In the genomic region with DNA sequence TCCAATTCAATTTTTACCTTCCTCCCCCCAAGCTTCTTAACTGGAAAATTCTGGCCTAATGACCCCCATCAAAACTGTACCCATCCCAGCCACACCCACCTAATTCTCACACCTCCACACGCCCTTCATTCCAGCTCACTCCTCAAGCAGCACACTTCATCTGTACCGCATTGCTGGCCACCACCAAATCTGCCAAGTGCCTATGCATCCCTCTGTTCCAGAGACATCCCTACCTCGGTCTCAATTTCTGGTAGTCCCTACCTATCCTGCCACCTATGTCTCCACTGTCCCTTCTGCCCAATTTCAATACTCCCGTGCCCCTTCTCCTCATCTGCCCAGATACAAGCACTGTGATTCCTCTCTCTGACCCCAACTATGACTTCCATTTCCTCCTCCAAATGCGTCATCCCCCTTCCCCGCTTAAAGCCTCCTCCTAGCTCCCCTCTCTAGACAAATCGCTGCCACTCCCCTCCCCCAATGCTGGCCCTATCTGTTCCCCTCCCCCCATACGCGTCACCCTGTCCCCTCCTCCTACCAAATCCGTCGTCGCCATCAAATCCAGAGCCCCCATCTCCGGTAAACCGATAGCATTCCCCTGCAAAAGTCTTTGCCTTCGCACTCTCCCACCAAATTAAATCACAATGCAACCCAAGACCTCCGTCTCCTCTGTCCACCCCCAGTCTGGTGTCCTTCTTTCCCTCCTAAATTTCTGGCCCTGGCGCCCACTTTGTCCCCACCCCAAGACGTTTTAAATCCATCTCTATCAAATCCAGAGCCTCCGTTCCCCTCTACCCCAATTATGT, we compare ENCODE assay signal across 8 cellular contexts. TPM values are rescaled to one million over a fixed set of nuclear protein-coding genes. Genes with fewer than 3 reads are reported as not detected.
DNase-seq lines count a peak whose midpoint lies in the region; ATAC-seq and TF ChIP-seq lines count a peak whose summit lies in the region.

No MANE protein-coding gene starts in this region.

- H3K4me1 ChIP-seq in body of pancreas = peaks cover 60% of the 10 kb centered on the region

- ATAC-seq in activated CD4-positive, CD25-positive, alpha-beta regulatory T cell treated with anti-CD3 and anti-CD28 coated beads, Interleukin-2, amount 50 U/mL, for 24 hours = peak; percentile 8 to 22
- ATAC-seq in SK-N-SH treated with all-trans-retinoic acid at 6 μM for 48 hours = peak; percentile 5; the same call in 1 of the 3 replicates
- ATAC-seq in body of pancreas = no peak
- ATAC-seq in GM21786 (IDR thresholded peaks at IDR 0.05; ENCODE audit: unreplicated experiment) = no peak
- no peak for ATAC-seq in GM21825 (IDR thresholded peaks at IDR 0.05; ENCODE audit: unreplicated experiment)

- peak overlapping the region; percentile 95 to 97 for H3K4me3 ChIP-seq in body of pancreas

- WGBS in body of pancreas, 2 donors = 5 to 8% methylated on average over 19 of the region's 19 CpGs

- no peaks in the 10 kb centered on the region for H3K9me3 ChIP-seq in body of pancreas

- H3K36me3 ChIP-seq in body of pancreas (replicated peaks in 1 of 2; ENCODE audit: insufficient read depth in 1 of 2, low read depth in 2 of 2) = no peaks in the 10 kb centered on the region

- no peaks in the 10 kb centered on the region for H3K27me3 ChIP-seq in body of pancreas

- no peak for TF ChIP-seq POLR2A in body of pancreas (IDR thresholded peaks at IDR 0.05)

- intact Hi-C loops in body of pancreas (cut with DNase I) = no loop called here

- H3K27ac ChIP-seq in body of pancreas = peak overlapping the region in 3 of 4 donors; percentile 96 to 97 (median 97)

- TF ChIP-seq CTCF in body of pancreas (IDR thresholded peaks at IDR 0.05) = no peak

- no peak for DNase-seq in activated CD4-positive, CD25-positive, alpha-beta regulatory T cell treated with anti-CD3 and anti-CD28 coated beads, Interleukin-2, amount 50 U/mL, for 72 hours
- DNase-seq in body of pancreas = peak; percentile 39 to 60 (median 51)
- peak; percentile 76 for DNase-seq in islet precursor cell
- peak; percentile 43 to 50 for DNase-seq in stimulated activated CD4-positive, alpha-beta T cell treated with anti-CD3 and anti-CD28 coated beads, Interleukin-2, amount 100 ng/mL, for 48 hours

TF ChIP-seq in SK-N-SH treated with all-trans-retinoic acid at 6 μM for 48 hours, 23 proteins besides CTCF, POLR2A, EP300 and RAD21:
- no peak for TF ChIP-seq SNAI2 (CRISPR knock-in tag; IDR thresholded peaks at IDR 0.05)
- TF ChIP-seq OSR1 (CRISPR knock-in tag; IDR thresholded peaks at IDR 0.05) = no peak
- no peak for TF ChIP-seq PPARA (CRISPR knock-in tag; IDR thresholded peaks at IDR 0.05; ENCODE audit: borderline replicate concordance)
- TF ChIP-seq, protein P1, sequence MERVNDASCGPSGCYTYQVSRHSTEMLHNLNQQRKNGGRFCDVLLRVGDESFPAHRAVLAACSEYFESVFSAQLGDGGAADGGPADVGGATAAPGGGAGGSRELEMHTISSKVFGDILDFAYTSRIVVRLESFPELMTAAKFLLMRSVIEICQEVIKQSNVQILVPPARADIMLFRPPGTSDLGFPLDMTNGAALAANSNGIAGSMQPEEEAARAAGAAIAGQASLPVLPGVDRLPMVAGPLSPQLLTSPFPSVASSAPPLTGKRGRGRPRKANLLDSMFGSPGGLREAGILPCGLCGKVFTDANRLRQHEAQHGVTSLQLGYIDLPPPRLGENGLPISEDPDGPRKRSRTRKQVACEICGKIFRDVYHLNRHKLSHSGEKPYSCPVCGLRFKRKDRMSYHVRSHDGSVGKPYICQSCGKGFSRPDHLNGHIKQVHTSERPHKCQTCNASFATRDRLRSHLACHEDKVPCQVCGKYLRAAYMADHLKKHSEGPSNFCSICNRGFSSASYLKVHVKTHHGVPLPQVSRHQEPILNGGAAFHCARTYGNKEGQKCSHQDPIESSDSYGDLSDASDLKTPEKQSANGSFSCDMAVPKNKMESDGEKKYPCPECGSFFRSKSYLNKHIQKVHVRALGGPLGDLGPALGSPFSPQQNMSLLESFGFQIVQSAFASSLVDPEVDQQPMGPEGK (CRISPR knock-in tag; IDR thresholded peaks at IDR 0.05; ENCODE audit: borderline replicate concordance) = no peak
- TF ChIP-seq ARNTL (CRISPR knock-in tag; IDR thresholded peaks at IDR 0.05; ENCODE audit: borderline replicate concordance, low read depth) = no peak
- no peak for TF ChIP-seq RARB (CRISPR knock-in tag; IDR thresholded peaks at IDR 0.05)
- TF ChIP-seq ZFP30 (CRISPR knock-in tag; IDR thresholded peaks at IDR 0.05) = no peak
- TF ChIP-seq, protein P2, sequence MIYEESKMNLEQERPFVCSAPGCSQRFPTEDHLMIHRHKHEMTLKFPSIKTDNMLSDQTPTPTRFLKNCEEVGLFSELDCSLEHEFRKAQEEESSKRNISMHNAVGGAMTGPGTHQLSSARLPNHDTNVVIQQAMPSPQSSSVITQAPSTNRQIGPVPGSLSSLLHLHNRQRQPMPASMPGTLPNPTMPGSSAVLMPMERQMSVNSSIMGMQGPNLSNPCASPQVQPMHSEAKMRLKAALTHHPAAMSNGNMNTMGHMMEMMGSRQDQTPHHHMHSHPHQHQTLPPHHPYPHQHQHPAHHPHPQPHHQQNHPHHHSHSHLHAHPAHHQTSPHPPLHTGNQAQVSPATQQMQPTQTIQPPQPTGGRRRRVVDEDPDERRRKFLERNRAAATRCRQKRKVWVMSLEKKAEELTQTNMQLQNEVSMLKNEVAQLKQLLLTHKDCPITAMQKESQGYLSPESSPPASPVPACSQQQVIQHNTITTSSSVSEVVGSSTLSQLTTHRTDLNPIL (CRISPR knock-in tag; IDR thresholded peaks at IDR 0.05; ENCODE audit: low read depth) = no peak
- TF ChIP-seq GLIS3 (CRISPR knock-in tag; IDR thresholded peaks at IDR 0.05) = no peak
- TF ChIP-seq ZNF565 (CRISPR knock-in tag; conservative IDR thresholded peaks at IDR 0.05; ENCODE audit: low read depth) = no peak
- TF ChIP-seq, protein P3, sequence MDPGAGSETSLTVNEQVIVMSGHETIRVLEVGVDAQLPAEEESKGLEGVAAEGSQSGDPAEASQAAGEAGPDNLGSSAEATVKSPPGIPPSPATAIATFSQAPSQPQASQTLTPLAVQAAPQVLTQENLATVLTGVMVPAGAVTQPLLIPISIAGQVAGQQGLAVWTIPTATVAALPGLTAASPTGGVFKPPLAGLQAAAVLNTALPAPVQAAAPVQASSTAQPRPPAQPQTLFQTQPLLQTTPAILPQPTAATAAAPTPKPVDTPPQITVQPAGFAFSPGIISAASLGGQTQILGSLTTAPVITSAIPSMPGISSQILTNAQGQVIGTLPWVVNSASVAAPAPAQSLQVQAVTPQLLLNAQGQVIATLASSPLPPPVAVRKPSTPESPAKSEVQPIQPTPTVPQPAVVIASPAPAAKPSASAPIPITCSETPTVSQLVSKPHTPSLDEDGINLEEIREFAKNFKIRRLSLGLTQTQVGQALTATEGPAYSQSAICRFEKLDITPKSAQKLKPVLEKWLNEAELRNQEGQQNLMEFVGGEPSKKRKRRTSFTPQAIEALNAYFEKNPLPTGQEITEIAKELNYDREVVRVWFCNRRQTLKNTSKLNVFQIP (CRISPR knock-in tag; IDR thresholded peaks at IDR 0.05; ENCODE audit: borderline replicate concordance, low read depth) = no peak
- no peak for TF ChIP-seq ZNF8 (CRISPR knock-in tag; IDR thresholded peaks at IDR 0.05)
- no peak for TF ChIP-seq ZFP3 (CRISPR knock-in tag; IDR thresholded peaks at IDR 0.05)
- TF ChIP-seq, protein P4, sequence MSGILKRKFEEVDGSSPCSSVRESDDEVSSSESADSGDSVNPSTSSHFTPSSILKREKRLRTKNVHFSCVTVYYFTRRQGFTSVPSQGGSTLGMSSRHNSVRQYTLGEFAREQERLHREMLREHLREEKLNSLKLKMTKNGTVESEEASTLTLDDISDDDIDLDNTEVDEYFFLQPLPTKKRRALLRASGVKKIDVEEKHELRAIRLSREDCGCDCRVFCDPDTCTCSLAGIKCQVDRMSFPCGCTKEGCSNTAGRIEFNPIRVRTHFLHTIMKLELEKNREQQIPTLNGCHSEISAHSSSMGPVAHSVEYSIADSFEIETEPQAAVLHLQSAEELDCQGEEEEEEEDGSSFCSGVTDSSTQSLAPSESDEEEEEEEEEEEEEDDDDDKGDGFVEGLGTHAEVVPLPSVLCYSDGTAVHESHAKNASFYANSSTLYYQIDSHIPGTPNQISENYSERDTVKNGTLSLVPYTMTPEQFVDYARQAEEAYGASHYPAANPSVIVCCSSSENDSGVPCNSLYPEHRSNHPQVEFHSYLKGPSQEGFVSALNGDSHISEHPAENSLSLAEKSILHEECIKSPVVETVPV (CRISPR knock-in tag; IDR thresholded peaks at IDR 0.05) = no peak
- TF ChIP-seq BACH2 (CRISPR knock-in tag; IDR thresholded peaks at IDR 0.05; ENCODE audit: borderline replicate concordance) = no peak
- no peak for TF ChIP-seq ZNF70 (CRISPR knock-in tag; IDR thresholded peaks at IDR 0.05)
- TF ChIP-seq ESRRG (CRISPR knock-in tag; IDR thresholded peaks at IDR 0.05) = no peak
- TF ChIP-seq, protein P5, sequence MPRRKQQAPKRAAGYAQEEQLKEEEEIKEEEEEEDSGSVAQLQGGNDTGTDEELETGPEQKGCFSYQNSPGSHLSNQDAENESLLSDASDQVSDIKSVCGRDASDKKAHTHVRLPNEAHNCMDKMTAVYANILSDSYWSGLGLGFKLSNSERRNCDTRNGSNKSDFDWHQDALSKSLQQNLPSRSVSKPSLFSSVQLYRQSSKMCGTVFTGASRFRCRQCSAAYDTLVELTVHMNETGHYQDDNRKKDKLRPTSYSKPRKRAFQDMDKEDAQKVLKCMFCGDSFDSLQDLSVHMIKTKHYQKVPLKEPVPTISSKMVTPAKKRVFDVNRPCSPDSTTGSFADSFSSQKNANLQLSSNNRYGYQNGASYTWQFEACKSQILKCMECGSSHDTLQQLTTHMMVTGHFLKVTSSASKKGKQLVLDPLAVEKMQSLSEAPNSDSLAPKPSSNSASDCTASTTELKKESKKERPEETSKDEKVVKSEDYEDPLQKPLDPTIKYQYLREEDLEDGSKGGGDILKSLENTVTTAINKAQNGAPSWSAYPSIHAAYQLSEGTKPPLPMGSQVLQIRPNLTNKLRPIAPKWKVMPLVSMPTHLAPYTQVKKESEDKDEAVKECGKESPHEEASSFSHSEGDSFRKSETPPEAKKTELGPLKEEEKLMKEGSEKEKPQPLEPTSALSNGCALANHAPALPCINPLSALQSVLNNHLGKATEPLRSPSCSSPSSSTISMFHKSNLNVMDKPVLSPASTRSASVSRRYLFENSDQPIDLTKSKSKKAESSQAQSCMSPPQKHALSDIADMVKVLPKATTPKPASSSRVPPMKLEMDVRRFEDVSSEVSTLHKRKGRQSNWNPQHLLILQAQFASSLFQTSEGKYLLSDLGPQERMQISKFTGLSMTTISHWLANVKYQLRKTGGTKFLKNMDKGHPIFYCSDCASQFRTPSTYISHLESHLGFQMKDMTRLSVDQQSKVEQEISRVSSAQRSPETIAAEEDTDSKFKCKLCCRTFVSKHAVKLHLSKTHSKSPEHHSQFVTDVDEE (CRISPR knock-in tag; IDR thresholded peaks at IDR 0.05) = no peak
- no peak for TF ChIP-seq TOX (CRISPR knock-in tag; IDR thresholded peaks at IDR 0.05; ENCODE audit: borderline replicate concordance)

RNA-seq across cellular contexts. Expression of a gene that starts 1.2 kb away (rescaled TPM):
- total RNA-seq in body of pancreas = 100 to 1,000 TPM; 152 to 198 TPM

RNA-seq across cellular contexts. Expression of a gene that starts 20.7 kb away (rescaled TPM):
- total RNA-seq in body of pancreas = 10 to 100 TPM; 10.1 to 11.9 TPM

RNA-seq across cellular contexts. Expression of a gene that starts 30.2 kb away (rescaled TPM):
- 1 to 10 TPM in 1 of 2 donors, under 1 TPM in 1; 0.33 to 3.1 TPM for total RNA-seq in body of pancreas

Comparison
In these comparisons a context has a peak if more than half of its experiments do, and no peak if none do; other contexts are left out.
1. ATAC-seq: peak in activated CD4-positive, CD25-positive, alpha-beta regulatory T cell treated with anti-CD3 and anti-CD28 coated beads, Interleukin-2, amount 50 U/mL, for 24 hours (2 of 2) and SK-N-SH treated with all-trans-retinoic acid at 6 μM for 48 hours (single experiment); none in body of pancreas (single experiment), GM21786 (single experiment) and GM21825 (single experiment).